Comparison of ENCODE assay signal across 30 cellular contexts in the genomic region with DNA sequence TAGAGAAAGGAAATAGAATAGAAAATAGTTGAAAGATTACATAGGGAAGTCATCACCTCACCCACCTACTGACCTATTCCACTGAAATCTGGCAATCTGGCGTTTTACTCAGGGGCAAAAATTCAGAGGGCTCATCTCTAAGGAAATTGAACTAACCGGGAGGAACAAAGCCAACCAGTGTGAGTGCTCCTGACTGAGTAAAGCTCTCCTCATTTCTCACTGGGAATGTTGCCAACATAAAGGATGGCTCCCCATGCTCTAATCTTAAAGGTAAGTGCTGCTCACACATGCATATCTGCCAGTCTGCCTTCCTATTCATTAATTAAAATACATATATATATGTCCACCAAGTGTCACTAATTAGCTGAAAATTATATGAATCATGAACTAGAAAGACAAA. TPM values are rescaled to one million over a fixed set of nuclear protein-coding genes. Genes with fewer than 3 reads are reported as not detected.
DNase-seq lines count a peak whose midpoint lies in the region; ATAC-seq and TF ChIP-seq lines count a peak whose summit lies in the region.
"Had no signal": no experiment of that assay in that cellular context is flagged by ENCODE, and none has a peak within 500 bp of the region (broad histone marks: within the 10 kb centered on the region; RNA-seq: fewer than 3 reads in every experiment).

No MANE protein-coding gene starts in this region.

- no peaks in the 10 kb centered on the region for H3K4me1 ChIP-seq in SK-N-SH (ENCODE audit: control insufficient read depth in 1 of 2, insufficient read depth in 2 of 2, low read depth in 1 of 2, low read length in 1 of 2)
- H3K4me1 ChIP-seq: suprapubic skin, upper lobe of right lung had no signal

- no peak for ATAC-seq in SK-N-SH treated with all-trans-retinoic acid at 6 μM for 48 hours
- no peak for ATAC-seq in GM19397 (IDR thresholded peaks at IDR 0.05; ENCODE audit: unreplicated experiment)
- ATAC-seq: activated CD8-positive, alpha-beta memory T cell treated with anti-CD3 and anti-CD28 coated beads, Interleukin-2, amount 10 ng/mL, durations not matched to agents 7 days and 5 days; esophagus mucosa; mucosa of descending colon; natural killer cell treated with Interleukin-12 subunit alpha and Interleukin-12 subunit beta and Interleukin-15 and Interleukin-18, amount 100 ng/mL, for 72 hours; PC-3; stimulated activated naive B cell treated with anti-CD40 and anti-IgM and Interleukin-4, amounts not matched to agents 10 μg/mL and 1 μg/mL and 100 μg/mL, for 72 hours; upper lobe of right lung had no signal

- H3K27me3 ChIP-seq in SK-N-SH (ENCODE audit: insufficient read depth) = no peaks in the 10 kb centered on the region
- H3K27me3 ChIP-seq: suprapubic skin had no signal

- H3K27ac ChIP-seq in SK-N-SH (ENCODE audit: low read depth in 2 of 2, low read length in 1 of 2) = no peak overlapping the region
- H3K27ac ChIP-seq: C4-2B, KMS-11, suprapubic skin, upper lobe of right lung had no signal

- no peak for TF ChIP-seq RAD21 in SK-N-SH (IDR thresholded peaks at IDR 0.05; ENCODE audit: low read length)

- 68% methylated on average over 2 of the region's 2 CpGs for WGBS in SK-N-SH (ENCODE audit: low lambda C conversion rate)

- no peak overlapping the region for H3K4me2 ChIP-seq in SK-N-SH
- H3K4me2 ChIP-seq: KMS-11 had no signal

- CTCF ChIA-PET in SK-N-SH (lab: Yijun Ruan, JAX) (interaction anchor here (1.5 kb wide), 1 partner anchor 10 kb away, joined by 4 read pairs; no protein-coding TSS in a partner anchor), HEK293T (lab: Yijun Ruan, JAX) (no interaction called here)

- no peak for TF ChIP-seq CTCF in SK-N-SH (IDR thresholded peaks at IDR 0.05)

- no peak overlapping the region for H3K4me3 ChIP-seq in SK-N-SH (ENCODE audit: low read depth in 2 of 2, low read length in 1 of 2)
- H3K4me3 ChIP-seq: lung, mucosa of descending colon, suprapubic skin, upper lobe of right lung had no signal

- H3K36me3 ChIP-seq in SK-N-SH (replicated peaks in 1 of 2; ENCODE audit: control insufficient read depth in 1 of 2, insufficient read depth in 2 of 2, low read length in 1 of 2) = no peaks in the 10 kb centered on the region
- H3K36me3 ChIP-seq: suprapubic skin, upper lobe of right lung had no signal

- H3K9me2 ChIP-seq in SK-N-SH = no peaks in the 10 kb centered on the region

- no peaks in the 10 kb centered on the region for H3K79me2 ChIP-seq in SK-N-SH (ENCODE audit: insufficient read depth)

- H3K9me3 ChIP-seq in SK-N-SH = no peaks in the 10 kb centered on the region
- H3K9me3 ChIP-seq: mucosa of descending colon, suprapubic skin, upper lobe of right lung had no signal

- no peak overlapping the region for H3K9ac ChIP-seq in SK-N-SH
- H3K9ac ChIP-seq: KMS-11 had no signal

- DNase-seq in SK-N-SH (no peak), NCI-H128 (lab: John Stamatoyannopoulos, UW; ENCODE audit: unreplicated experiment) (peak; percentile 42), NCI-H510A (lab: John Stamatoyannopoulos, UW) (peak; percentile 11), MV-4-11 (lab: John Stamatoyannopoulos, UW) (no peak), HEK293T (ENCODE audit: extremely low spot score) (no peak)
- DNase-seq: activated CD4-positive, alpha-beta T cell treated with anti-CD3 and anti-CD28 coated beads, Interleukin-2, amount 50 U/mL, for 1 hour; activated CD8-positive, alpha-beta memory T cell treated with anti-CD3 and anti-CD28 coated beads, Interleukin-2, amount 10 ng/mL, durations not matched to agents 7 days and 5 days; activated naive CD4-positive, alpha-beta T cell; activated T-cell treated with anti-CD3 and anti-CD28 coated beads, Interleukin-2, amount 50 U/mL, for 48 hours; endodermal cell; foreskin fibroblast; HCEC 1CT; head of caudate nucleus; kidney glomerular epithelial cell; mucosa of descending colon; NCI-H2171; NK-92 treated with Interleukin-12 subunit alpha and Interleukin-12 subunit beta, amount 100 ng/mL, for 24 hours; PC-3; stimulated activated CD4-positive, alpha-beta T cell treated with anti-CD3 and anti-CD28 coated beads, Interleukin-15, amount 100 ng/mL, for 24 hours; stimulated activated naive B cell treated with anti-CD40 and anti-IgM and Interleukin-4, amounts not matched to agents 10 μg/mL and 1 μg/mL and 100 μg/mL, for 72 hours; T1000; upper lobe of right lung had no signal

- POLR2A ChIA-PET in SK-N-SH (lab: Yijun Ruan, JAX) = no interaction called here
- POLR2A ChIA-PET in HEK293T (lab: Yijun Ruan, JAX) = no interaction called here

- no peak for TF ChIP-seq EP300 in SK-N-SH (IDR thresholded peaks at IDR 0.05; ENCODE audit: borderline replicate concordance in 1 of 2, low read depth in 1 of 2, low read length in 1 of 2)

- no peaks in the 10 kb centered on the region for H4K20me1 ChIP-seq in SK-N-SH (ENCODE audit: insufficient read depth)

- peak overlapping the region; percentile 5; the same call in 1 of the 2 replicates for H2AFZ ChIP-seq in SK-N-SH (ENCODE audit: low read depth)

- H3F3A ChIP-seq in SK-N-SH (replicated peaks; ENCODE audit: insufficient read depth) = no peaks in the 10 kb centered on the region

TF ChIP-seq in SK-N-SH, 30 proteins besides CTCF, POLR2A, EP300 and RAD21:
- no peak for TF ChIP-seq YY1 (IDR thresholded peaks at IDR 0.05; ENCODE audit: low read depth)
- no peak for TF ChIP-seq FOSL2 (IDR thresholded peaks at IDR 0.05; ENCODE audit: borderline replicate concordance, low read depth)
- no peak for TF ChIP-seq CHD2 (IDR thresholded peaks at IDR 0.05; ENCODE audit: low read length, partially characterized antibody)
- TF ChIP-seq GABPA (IDR thresholded peaks at IDR 0.05; ENCODE audit: low read depth) = no peak
- no peak for TF ChIP-seq TEAD4 (IDR thresholded peaks at IDR 0.05; ENCODE audit: borderline replicate concordance, insufficient read depth)
- no peak for TF ChIP-seq JUND (IDR thresholded peaks at IDR 0.05)
- TF ChIP-seq TCF12 (IDR thresholded peaks at IDR 0.05) = no peak
- TF ChIP-seq ELF1 (IDR thresholded peaks at IDR 0.05) = no peak
- no peak for TF ChIP-seq SMC3 (IDR thresholded peaks at IDR 0.05; ENCODE audit: low read depth, low read length)
TF ChIP-seq in SK-N-SH: peak in this region for 0.

TF ChIP-seq in SK-N-SH treated with all-trans-retinoic acid at 6 μM for 48 hours, 23 proteins besides CTCF, POLR2A, EP300 and RAD21:
- TF ChIP-seq ZFP3 (CRISPR knock-in tag; IDR thresholded peaks at IDR 0.05) = no peak
- TF ChIP-seq ZNF70 (CRISPR knock-in tag; IDR thresholded peaks at IDR 0.05) = no peak
- TF ChIP-seq, protein P1, sequence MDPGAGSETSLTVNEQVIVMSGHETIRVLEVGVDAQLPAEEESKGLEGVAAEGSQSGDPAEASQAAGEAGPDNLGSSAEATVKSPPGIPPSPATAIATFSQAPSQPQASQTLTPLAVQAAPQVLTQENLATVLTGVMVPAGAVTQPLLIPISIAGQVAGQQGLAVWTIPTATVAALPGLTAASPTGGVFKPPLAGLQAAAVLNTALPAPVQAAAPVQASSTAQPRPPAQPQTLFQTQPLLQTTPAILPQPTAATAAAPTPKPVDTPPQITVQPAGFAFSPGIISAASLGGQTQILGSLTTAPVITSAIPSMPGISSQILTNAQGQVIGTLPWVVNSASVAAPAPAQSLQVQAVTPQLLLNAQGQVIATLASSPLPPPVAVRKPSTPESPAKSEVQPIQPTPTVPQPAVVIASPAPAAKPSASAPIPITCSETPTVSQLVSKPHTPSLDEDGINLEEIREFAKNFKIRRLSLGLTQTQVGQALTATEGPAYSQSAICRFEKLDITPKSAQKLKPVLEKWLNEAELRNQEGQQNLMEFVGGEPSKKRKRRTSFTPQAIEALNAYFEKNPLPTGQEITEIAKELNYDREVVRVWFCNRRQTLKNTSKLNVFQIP (CRISPR knock-in tag; IDR thresholded peaks at IDR 0.05; ENCODE audit: borderline replicate concordance, low read depth) = no peak
- TF ChIP-seq, protein P2, sequence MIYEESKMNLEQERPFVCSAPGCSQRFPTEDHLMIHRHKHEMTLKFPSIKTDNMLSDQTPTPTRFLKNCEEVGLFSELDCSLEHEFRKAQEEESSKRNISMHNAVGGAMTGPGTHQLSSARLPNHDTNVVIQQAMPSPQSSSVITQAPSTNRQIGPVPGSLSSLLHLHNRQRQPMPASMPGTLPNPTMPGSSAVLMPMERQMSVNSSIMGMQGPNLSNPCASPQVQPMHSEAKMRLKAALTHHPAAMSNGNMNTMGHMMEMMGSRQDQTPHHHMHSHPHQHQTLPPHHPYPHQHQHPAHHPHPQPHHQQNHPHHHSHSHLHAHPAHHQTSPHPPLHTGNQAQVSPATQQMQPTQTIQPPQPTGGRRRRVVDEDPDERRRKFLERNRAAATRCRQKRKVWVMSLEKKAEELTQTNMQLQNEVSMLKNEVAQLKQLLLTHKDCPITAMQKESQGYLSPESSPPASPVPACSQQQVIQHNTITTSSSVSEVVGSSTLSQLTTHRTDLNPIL (CRISPR knock-in tag; IDR thresholded peaks at IDR 0.05; ENCODE audit: low read depth) = no peak

TF ChIP-seq in HEK293T, 16 proteins besides CTCF, POLR2A, EP300 and RAD21:
- TF ChIP-seq TARDBP (IDR thresholded peaks at IDR 0.05) (no peak), FOXM1 (IDR thresholded peaks at IDR 0.05; ENCODE audit: borderline replicate concordance) (no peak), ZNF384 (IDR thresholded peaks at IDR 0.05) (no peak), HDGF (IDR thresholded peaks at IDR 0.05; ENCODE audit: borderline replicate concordance) (no peak), SP1 (IDR thresholded peaks at IDR 0.05) (no peak), NFRKB (IDR thresholded peaks at IDR 0.05) (no peak), BHLHE40 (IDR thresholded peaks at IDR 0.05; ENCODE audit: borderline replicate concordance) (no peak), FOXK2 (IDR thresholded peaks at IDR 0.05) (no peak), ELF4 (IDR thresholded peaks at IDR 0.05) (no peak)

RNA-seq across cellular contexts. Expression of a gene that starts 13.5 kb away (rescaled TPM):
- polyA plus RNA-seq in SK-N-SH (2012; rRNA removed) = 3.9 and 5.4 TPM in 2 replicates
- polyA plus RNA-seq in SK-N-SH (2012; cell fraction: cytosol; rRNA removed) = 4.6 and 6.0 TPM in 2 replicates
- 1.8 and 2.6 TPM in 2 replicates for polyA plus RNA-seq in SK-N-SH (2012; cell fraction: nucleus; rRNA removed)

Comparison
In these comparisons a context has a peak if more than half of its experiments do, and no peak if none do; other contexts are left out.
1. DNase-seq: peak in NCI-H128 (single experiment) and NCI-H510A (single experiment); none in SK-N-SH (single experiment), MV-4-11 (single experiment) and HEK293T (single experiment).